11 cellular contexts compared by ENCODE assay signal in the genomic region with DNA sequence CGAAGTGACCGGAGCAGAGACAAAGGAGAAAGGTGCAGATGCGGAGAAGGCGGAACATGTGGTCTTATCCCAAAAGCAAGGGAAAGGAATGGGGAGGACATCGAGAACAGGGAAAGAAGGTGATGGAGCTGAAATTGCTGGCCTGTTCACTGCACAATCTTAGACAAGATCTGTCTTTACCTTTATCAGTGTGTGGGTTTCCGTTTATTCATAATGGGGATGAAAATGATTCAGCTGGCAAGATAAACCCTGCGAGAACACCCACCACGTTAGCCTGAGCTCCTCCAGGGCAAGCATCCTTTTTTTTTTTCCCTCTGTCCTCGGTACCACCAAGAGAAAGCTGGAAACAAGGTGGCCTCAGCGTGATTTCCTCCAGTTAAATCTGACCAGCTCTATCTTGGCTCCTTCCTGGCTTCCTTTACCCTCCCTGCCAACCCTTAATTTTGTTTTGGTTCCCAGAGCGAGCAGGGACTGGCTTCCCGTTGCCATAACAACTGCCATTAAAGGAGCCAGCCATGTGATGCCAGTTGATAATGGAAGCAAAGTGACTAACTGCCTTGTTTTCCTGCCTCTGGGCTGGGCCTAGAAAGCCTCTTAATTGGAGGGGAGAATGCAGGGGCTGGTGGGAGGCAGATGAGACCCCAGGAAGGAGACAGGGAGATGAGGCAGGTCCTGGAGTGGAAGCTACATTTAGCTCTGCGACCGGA. TPM values are rescaled to one million over a fixed set of nuclear protein-coding genes. Genes with fewer than 3 reads are reported as not detected.
A peak's percentile ranks its signal among the peaks of the same experiment; 100 is the strongest.
DNase-seq lines count a peak whose midpoint lies in the region; ATAC-seq and TF ChIP-seq lines count a peak whose summit lies in the region.
"Had no signal": no experiment of that assay in that cellular context is flagged by ENCODE, and none has a peak within 500 bp of the region (broad histone marks: within the 10 kb centered on the region; RNA-seq: fewer than 3 reads in every experiment).

No MANE protein-coding gene starts in this region.

- peaks cover 2% of the 10 kb centered on the region for H3K4me1 Mint-ChIP-seq in endodermal cell
- H3K4me1 Mint-ChIP-seq in activated CD4-positive, alpha-beta T cell treated with anti-CD3 and anti-CD28 coated beads, Interleukin-2, amount 10 ng/mL, durations not matched to agents 7 days and 5 days, result peaks cover 11% of the 10 kb centered on the region

- H3K4me1 ChIP-seq in endodermal cell (ENCODE audit: control insufficient read depth, insufficient read depth, low read length), result no peaks in the 10 kb centered on the region

- no peak overlapping the region for H3K9ac ChIP-seq in endodermal cell (ENCODE audit: extremely low read depth, low read length, poor library complexity, severe bottlenecking)

- intact Hi-C loops in posterior cingulate gyrus (cut with DNase I), result no loop called here

- H3K27me3 ChIP-seq in endodermal cell (ENCODE audit: control insufficient read depth, insufficient read depth, low read length, poor library complexity, severe bottlenecking), result peaks cover 18% of the 10 kb centered on the region

- no peak for ATAC-seq in HG02642 (IDR thresholded peaks at IDR 0.05; ENCODE audit: poor library complexity, unreplicated experiment)
- ATAC-seq: esophagus mucosa had no signal

- H3K9me3 Mint-ChIP-seq in endodermal cell, result peaks cover 4% of the 10 kb centered on the region
- H3K9me3 Mint-ChIP-seq in activated CD4-positive, alpha-beta T cell treated with anti-CD3 and anti-CD28 coated beads, Interleukin-2, amount 10 ng/mL, durations not matched to agents 7 days and 5 days, result peaks cover 4% of the 10 kb centered on the region

- H3K27ac ChIP-seq in endodermal cell (ENCODE audit: low read depth, low read length), result no peak overlapping the region

- H3K4me3 ChIP-seq in endodermal cell (ENCODE audit: low read length), result no peak overlapping the region

- H3K4me3 Mint-ChIP-seq in endodermal cell, result no peak overlapping the region
- H3K4me3 Mint-ChIP-seq in activated CD4-positive, alpha-beta T cell treated with anti-CD3 and anti-CD28 coated beads, Interleukin-2, amount 10 ng/mL, durations not matched to agents 7 days and 5 days, result no peak overlapping the region

- POLR2A ChIA-PET in activated CD4-positive, alpha-beta T cell treated with anti-CD3 and anti-CD28 coated beads, Interleukin-2, amount 10 ng/mL, durations not matched to agents 7 days and 5 days (lab: Charles Lee), result no interaction called here

- peaks cover 2% of the 10 kb centered on the region for H3K36me3 Mint-ChIP-seq in endodermal cell (ENCODE audit: low read depth)
- H3K36me3 Mint-ChIP-seq in activated CD4-positive, alpha-beta T cell treated with anti-CD3 and anti-CD28 coated beads, Interleukin-2, amount 10 ng/mL, durations not matched to agents 7 days and 5 days (ENCODE audit: low read depth), result no peaks in the 10 kb centered on the region

- CTCF ChIA-PET in activated CD4-positive, alpha-beta T cell treated with anti-CD3 and anti-CD28 coated beads, Interleukin-2, amount 10 ng/mL, durations not matched to agents 7 days and 5 days (lab: Charles Lee), result no interaction called here

- in situ Hi-C loops in G401 (cut with HindIII; ENCODE audit: low sequenced_read_pairs), result no loop called here

- H3K27ac Mint-ChIP-seq in endodermal cell, result no peak overlapping the region
- no peak overlapping the region for H3K27ac Mint-ChIP-seq in activated CD4-positive, alpha-beta T cell treated with anti-CD3 and anti-CD28 coated beads, Interleukin-2, amount 10 ng/mL, durations not matched to agents 7 days and 5 days

- TF ChIP-seq CTCF in endodermal cell (conservative IDR thresholded peaks at IDR 0.05), result no peak

- 81 to 83% methylated on average over 11 to 14 of the region's 14 CpGs for WGBS in endodermal cell (ENCODE audit: insufficient coverage in 1 of 2, insufficient read length in 1 of 2), 2 experiments

- H3K27me3 Mint-ChIP-seq in endodermal cell (ENCODE audit: insufficient read depth), result peaks cover 8% of the 10 kb centered on the region
- peaks cover 19% of the 10 kb centered on the region for H3K27me3 Mint-ChIP-seq in activated CD4-positive, alpha-beta T cell treated with anti-CD3 and anti-CD28 coated beads, Interleukin-2, amount 10 ng/mL, durations not matched to agents 7 days and 5 days

- H3K9me3 ChIP-seq in endodermal cell (ENCODE audit: control insufficient read depth, low read length), result no peaks in the 10 kb centered on the region

- no peaks in the 10 kb centered on the region for H3K36me3 ChIP-seq in endodermal cell (ENCODE audit: control insufficient read depth, insufficient read depth, low read length)

- DNase-seq in G401 (ENCODE audit: low spot score), result peak; percentile 95
- DNase-seq in NCI-H2227 treated with DMSO at 0.1 percent for 48 hours (lab: John Stamatoyannopoulos, UW), result peak; percentile 80
- peak; percentile 63 for DNase-seq in endodermal cell
- DNase-seq in posterior cingulate gyrus, result peak; percentile 32 to 92 (median 60)
- DNase-seq in activated CD4-positive, CD25-positive, alpha-beta regulatory T cell (lab: John Stamatoyannopoulos, UW), result no peak
- DNase-seq in activated CD4-positive, alpha-beta T cell treated with anti-CD3 and anti-CD28 coated beads, Interleukin-2, amount 10 ng/mL, durations not matched to agents 7 days and 5 days, result no peak
- DNase-seq in T1000 (lab: John Stamatoyannopoulos, UW), result no peak
- DNase-seq: activated gamma-delta T cell had no signal

RNA-seq across cellular contexts. Expression of a gene that starts 4.2 kb away (rescaled TPM):
- total RNA-seq in G401 (2014; rRNA removed; shearing (Covaris generic)), result not detected in 2 replicates
- total RNA-seq in endodermal cell, result 1 to 10 TPM; 1.6 to 3.0 TPM
- 1.2 TPM for polyA plus RNA-seq in endodermal cell (2013, experiment 1 of 2)
- 0.95 TPM for polyA plus RNA-seq in endodermal cell (2013, experiment 2 of 2)
- under 1 TPM; 0.12 to 0.15 TPM for total RNA-seq in activated CD4-positive, alpha-beta T cell treated with anti-CD3 and anti-CD28 coated beads, Interleukin-2, amount 10 ng/mL, durations not matched to agents 7 days and 5 days

RNA-seq across cellular contexts. Expression of a gene that starts 35.7 kb away (rescaled TPM):
- total RNA-seq in G401 (2014; rRNA removed; shearing (Covaris generic)), result not detected in 2 replicates
- total RNA-seq in endodermal cell, result not detected
- not detected for polyA plus RNA-seq in endodermal cell (2013, experiment 1 of 2)
- polyA plus RNA-seq in endodermal cell (2013, experiment 2 of 2), result not detected
- not detected for total RNA-seq in activated CD4-positive, alpha-beta T cell treated with anti-CD3 and anti-CD28 coated beads, Interleukin-2, amount 10 ng/mL, durations not matched to agents 7 days and 5 days
- total RNA-seq: esophagus mucosa; T-helper 2 cell treated with Interferon-gamma antibody and Interleukin-4, amounts not matched to agents 100 ng/mL and 5 ng/mL, for 36 hours had no signal

Comparison
In these comparisons a context has a peak if more than half of its experiments do, and no peak if none do; other contexts are left out.
1. DNase-seq: peak in G401 (single experiment), NCI-H2227 treated with DMSO at 0.1 percent for 48 hours (single experiment), endodermal cell (single experiment) and posterior cingulate gyrus (10 of 10); none in activated CD4-positive, CD25-positive, alpha-beta regulatory T cell (0 of 4), activated CD4-positive, alpha-beta T cell treated with anti-CD3 and anti-CD28 coated beads, Interleukin-2, amount 10 ng/mL, durations not matched to agents 7 days and 5 days (single experiment) and T1000 (single experiment).